In genomic region chr2:42055573-42056514, GRCh38 we compare ENCODE assay signal across 14 cellular contexts. TPM values are rescaled to one million over a fixed set of nuclear protein-coding genes. Genes with fewer than 3 reads are reported as not detected.
A peak's percentile ranks its signal among the peaks of the same experiment; 100 is the strongest.
DNase-seq lines count a peak whose midpoint lies in the region; ATAC-seq and TF ChIP-seq lines count a peak whose summit lies in the region.
"Had no signal": no experiment of that assay in that cellular context is flagged by ENCODE, and none has a peak within 500 bp of the region (broad histone marks: within the 10 kb centered on the region; RNA-seq: fewer than 3 reads in every experiment).

No MANE protein-coding gene starts in this region.

- peak overlapping the region; percentile 32 for H3K4me2 ChIP-seq in HCT116 (ENCODE audit: low read length)
- no peak overlapping the region for H3K4me2 ChIP-seq in PC-9

- POLR2A ChIA-PET in HCT116 (lab: Charles Lee) (interaction anchor here (0.7 kb wide), 1 partner anchor 8 kb away, joined by 4 read pairs; no protein-coding TSS in a partner anchor), PC-9 (lab: Charles Lee; ENCODE audit: unreplicated experiment) (no interaction called here)

- H4K20me1 ChIP-seq in HCT116 (ENCODE audit: insufficient read depth) (no peaks in the 10 kb centered on the region), PC-9 (ENCODE audit: insufficient read depth) (no peaks in the 10 kb centered on the region)

- RAD21 ChIA-PET in HCT116 (lab: Charles Lee; ENCODE audit: low non-redundant PET in 1 of 2, low total read pairs in 2 of 2, uncharacterized antibody in 2 of 2, unreplicated experiment in 2 of 2) = no interaction called here

- TF ChIP-seq RAD21 in HCT116 (IDR thresholded peaks at IDR 0.05; ENCODE audit: low read depth) = no peak

- ATAC-seq in HCT116 (no peak), lung (ENCODE audit: insufficient read depth, low FRiP score) (no peak), HG03039 (IDR thresholded peaks at IDR 0.05; ENCODE audit: unreplicated experiment) (no peak)
- ATAC-seq in activated CD4-positive, CD25-positive, alpha-beta regulatory T cell treated with anti-CD3 and anti-CD28 coated beads, Interleukin-2, amount 50 U/mL, for 24 hours = no peak

- H3K36me3 ChIP-seq in HCT116 (ENCODE audit: control insufficient read depth in 1 of 2, insufficient read depth in 2 of 2, low read length in 2 of 2) (no peaks in the 10 kb centered on the region), lung (ENCODE audit: control insufficient read depth in 2 of 2, insufficient read depth in 2 of 2, low read length in 2 of 2) (peaks cover 0 to 8% of the 10 kb centered on the region in 2 donors), stomach smooth muscle (ENCODE audit: control insufficient read depth in 2 of 2, insufficient read depth in 2 of 2, low read length in 2 of 2) (peaks cover 34 to 42% of the 10 kb centered on the region in 2 donors), PC-9 (ENCODE audit: low read depth) (no peaks in the 10 kb centered on the region)

- no peaks in the 10 kb centered on the region for H3K9me2 ChIP-seq in HCT116 (ENCODE audit: insufficient read depth)
- H3K9me2 ChIP-seq in PC-9 (ENCODE audit: insufficient read depth) = no peaks in the 10 kb centered on the region

- intact Hi-C loops in HCT116 (cut with micrococcal nuclease) = no loop called here
- intact Hi-C loops in PC-9 (cut with micrococcal nuclease; ENCODE audit: unreplicated experiment) = no loop called here

- H3K79me2 ChIP-seq in HCT116 (ENCODE audit: insufficient read depth, low read length) (no peaks in the 10 kb centered on the region), PC-9 (ENCODE audit: low read depth) (no peaks in the 10 kb centered on the region)

- BruUV-seq in HCT116 (replicated peaks; lab: Mats Ljungman, UMichigan) (no TSS peak), PC-9 (replicated peaks; lab: Mats Ljungman, UMichigan) (no TSS peak)

- H3K9me3 ChIP-seq in HCT116 (ENCODE audit: control insufficient read depth in 1 of 2, insufficient read depth in 1 of 2, low read depth in 1 of 2, low read length in 2 of 2) (no peaks in the 10 kb centered on the region), lung (ENCODE audit: control insufficient read depth in 2 of 2, insufficient read depth in 1 of 2, low read length in 1 of 2) (no peaks in the 10 kb centered on the region), stomach smooth muscle (ENCODE audit: control insufficient read depth in 2 of 2, low read length in 2 of 2) (no peaks in the 10 kb centered on the region), PC-9 (ENCODE audit: insufficient read depth, low read depth) (no peaks in the 10 kb centered on the region)
- H3K9me3 ChIP-seq: esophagus squamous epithelium had no signal

- no peaks in the 10 kb centered on the region for H3K27me3 ChIP-seq in HCT116 (ENCODE audit: insufficient read depth, low read length)
- H3K27me3 ChIP-seq in lung (ENCODE audit: control insufficient read depth, insufficient read depth) = no peaks in the 10 kb centered on the region
- no peaks in the 10 kb centered on the region for H3K27me3 ChIP-seq in stomach smooth muscle (ENCODE audit: control insufficient read depth in 1 of 2, insufficient read depth in 2 of 2, low read length in 2 of 2)
- no peaks in the 10 kb centered on the region for H3K27me3 ChIP-seq in PC-9 (ENCODE audit: insufficient read depth, low read depth)

- WGBS in lung, 2 donors = 56 to 67% methylated on average over 4 of the region's 4 CpGs

- TF ChIP-seq POLR2A in HCT116 (IDR thresholded peaks at IDR 0.05; ENCODE audit: borderline replicate concordance, extremely low read depth, insufficient read depth, insufficient read length) = no peak

- no peak overlapping the region for H2AFZ ChIP-seq in HCT116 (ENCODE audit: low read depth, low read length, poor library complexity, severe bottlenecking)
- H2AFZ ChIP-seq in PC-9 = no peak overlapping the region

- no peaks in the 10 kb centered on the region for H3F3A ChIP-seq in PC-9 (ENCODE audit: insufficient read depth, low read depth)

- H3K9ac ChIP-seq in HCT116 (ENCODE audit: low read length) = no peak overlapping the region
- H3K9ac ChIP-seq in stomach smooth muscle (ENCODE audit: low read length in 2 of 2) = peak overlapping the region; percentile 7 to 29

- DNase-seq in HCT116 (ENCODE audit: low read depth, low spot score) (no peak), lung (ENCODE audit: low spot score) (no peak), PC-9 (no peak), dermis blood vessel endothelial cell (no peak)
- DNase-seq: activated CD4-positive, alpha-beta memory T cell treated with anti-CD3 and anti-CD28 coated beads, Interleukin-2, amount 10 ng/mL, durations not matched to agents 7 days and 5 days; C1 segment of cervical spinal cord; cerebellar nuclear complex; esophagus squamous epithelium; stimulated activated CD4-positive, alpha-beta T cell treated with anti-CD3 and anti-CD28 coated beads, Interleukin-15, amount 100 ng/mL, for 24 hours; T-helper 2 cell had no signal

- no peak overlapping the region for H3K27ac ChIP-seq in HCT116 (ENCODE audit: low read depth, low read length)
- peak overlapping the region; percentile 72 for H3K27ac ChIP-seq in angular gyrus (ENCODE audit: low read depth, low read length)
- peak overlapping the region; percentile 27 to 40 for H3K27ac ChIP-seq in lung (ENCODE audit: low read depth in 1 of 2, low read length in 1 of 2)
- peak overlapping the region; percentile 62 for H3K27ac ChIP-seq in stomach smooth muscle (ENCODE audit: low read length)
- H3K27ac ChIP-seq in PC-9 = no peak overlapping the region

- H3K4me1 ChIP-seq in HCT116 (ENCODE audit: control insufficient read depth in 1 of 2, insufficient read depth in 2 of 2, low read length in 2 of 2) (peaks cover 0 to 19% of the 10 kb centered on the region in 2 experiments; a peak in 1 of 4 replicates), lung (ENCODE audit: control insufficient read depth in 2 of 2, insufficient read depth in 2 of 2, low read length in 2 of 2) (peaks cover 4 to 6% of the 10 kb centered on the region in 2 donors), stomach smooth muscle (ENCODE audit: control insufficient read depth, insufficient read depth, low read length) (peaks cover 83% of the 10 kb centered on the region), PC-9 (replicated peaks; ENCODE audit: insufficient read depth) (no peaks in the 10 kb centered on the region)

- TF ChIP-seq CTCF in HCT116 (IDR thresholded peaks at IDR 0.05 in 2 of 3, conservative IDR thresholded peaks at IDR 0.05 in 1 of 3; ENCODE audit: borderline replicate concordance in 1 of 3, insufficient read depth in 1 of 3, low read depth in 2 of 3, low read length in 2 of 3) (no peak), lung (IDR thresholded peaks at IDR 0.05; ENCODE audit: control extremely low read depth, extremely low read depth) (no peak), PC-9 (conservative IDR thresholded peaks at IDR 0.05) (no peak)

- H3K4me3 ChIP-seq in HCT116 (replicated peaks in 1 of 2; ENCODE audit: low read depth in 1 of 2, low read length in 2 of 2) (no peak overlapping the region), lung (no peak overlapping the region), stomach smooth muscle (ENCODE audit: low read length in 2 of 2) (no peak overlapping the region), PC-9 (no peak overlapping the region)
- H3K4me3 ChIP-seq: esophagus squamous epithelium had no signal

- CTCF ChIA-PET in HCT116 (lab: Charles Lee) = interaction anchor here (1.2 to 4.6 kb wide), 6 partner anchors 9 to 202 kb away, joined by 3 to 31 read pairs (median 6); no protein-coding TSS in a partner anchor
- CTCF ChIA-PET in PC-9 (lab: Charles Lee) = no interaction called here

TF ChIP-seq in HCT116, 20 proteins besides CTCF, POLR2A, EP300 and RAD21 (continues in another document):
- TF ChIP-seq SP1 (IDR thresholded peaks at IDR 0.05; ENCODE audit: low read depth) (no peak), YY1 (IDR thresholded peaks at IDR 0.05; ENCODE audit: extremely low read depth, insufficient replicate concordance, low read depth, low read length) (no peak), ZBTB33 (IDR thresholded peaks at IDR 0.05; ENCODE audit: extremely low read depth, insufficient replicate concordance, low read length) (no peak), SIN3A (IDR thresholded peaks at IDR 0.05; ENCODE audit: low read depth) (no peak), ZFX (IDR thresholded peaks at IDR 0.05) (no peak), EZH2 (IDR thresholded peaks at IDR 0.05) (no peak), SRF (IDR thresholded peaks at IDR 0.05; ENCODE audit: low read depth) (no peak), EZH2phosphoT487 (IDR thresholded peaks at IDR 0.05; ENCODE audit: borderline replicate concordance) (no peak), TCF7L2 (IDR thresholded peaks at IDR 0.05; ENCODE audit: borderline replicate concordance, extremely low read depth, insufficient read depth, insufficient read length) (no peak), FOSL1 (IDR thresholded peaks at IDR 0.05; ENCODE audit: low read depth) (no peak), ZNF274 (IDR thresholded peaks at IDR 0.05; ENCODE audit: low read depth, low read length) (no peak)
- TF ChIP-seq, protein P1, sequence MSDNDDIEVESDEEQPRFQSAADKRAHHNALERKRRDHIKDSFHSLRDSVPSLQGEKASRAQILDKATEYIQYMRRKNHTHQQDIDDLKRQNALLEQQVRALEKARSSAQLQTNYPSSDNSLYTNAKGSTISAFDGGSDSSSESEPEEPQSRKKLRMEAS (IDR thresholded peaks at IDR 0.05) = no peak

RNA-seq across cellular contexts. Expression of gene PKDCC, which starts 8.0 kb away (rescaled TPM):
- 0.84 TPM for total RNA-seq in HCT116 (2021; ENCODE audit: unreplicated experiment)
- polyA plus RNA-seq in HCT116 (2012) = 0.09 and 0.27 TPM in 2 replicates
- 100 to 1,000 TPM; 107 to 131 TPM for total RNA-seq in lung
- polyA plus RNA-seq in lung = 10 to 100 TPM; 73.6 to 98.3 TPM
- 3.9 and 5.5 TPM in 2 replicates for total RNA-seq in PC-9 (2021)
- total RNA-seq in dermis blood vessel endothelial cell = 2.0 and 2.6 TPM in 2 replicates
- total RNA-seq: activated CD4-positive, alpha-beta memory T cell treated with anti-CD3 and anti-CD28 coated beads, Interleukin-2, amount 10 ng/mL, durations not matched to agents 7 days and 5 days had no signal

Comparison
In these comparisons a context has a peak if more than half of its experiments do, and no peak if none do; other contexts are left out.
1. H3K27ac ChIP-seq: peak in angular gyrus (single experiment), lung (2 of 2) and stomach smooth muscle (single experiment); none in HCT116 (single experiment) and PC-9 (single experiment).
2. RNA of gene PKDCC, which starts 8.0 kb away (total RNA-seq): 107 to 131 TPM in lung; 3.9 to 5.5 TPM in PC-9, 2.0 to 2.6 TPM in dermis blood vessel endothelial cell and 0.84 TPM in HCT116 (single experiment); every median in the first group is over 10 times any median in the second.